8 cellular contexts compared by ENCODE assay signal in the genomic region with DNA sequence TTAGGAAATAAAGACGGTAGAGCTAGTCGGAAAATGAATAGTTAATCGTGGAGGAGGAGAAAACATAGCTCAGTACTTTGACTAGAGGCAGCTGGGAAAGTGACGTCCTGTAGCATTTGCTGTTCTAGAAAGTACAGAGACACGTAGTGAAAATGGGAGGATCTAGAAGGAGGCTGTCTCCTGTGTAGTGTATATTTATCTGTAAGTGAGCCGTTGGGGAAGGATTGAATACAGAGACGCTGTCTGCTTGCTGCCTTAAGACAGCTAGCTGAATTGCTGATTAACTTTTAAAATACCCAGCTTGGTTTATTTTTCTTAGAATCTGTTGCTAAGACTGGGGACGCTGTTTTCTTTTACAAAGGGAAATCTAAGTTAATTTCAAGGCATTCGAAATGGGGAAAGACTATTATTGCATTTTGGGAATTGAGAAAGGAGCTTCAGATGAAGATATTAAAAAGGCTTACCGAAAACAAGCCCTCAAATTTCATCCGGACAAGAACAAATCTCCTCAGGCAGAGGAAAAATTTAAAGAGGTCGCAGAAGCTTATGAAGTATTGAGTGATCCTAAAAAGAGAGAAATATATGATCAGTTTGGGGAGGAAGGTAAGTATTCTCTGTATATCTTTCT. TPM values are rescaled to one million over a fixed set of nuclear protein-coding genes. Genes with fewer than 3 reads are reported as not detected.
DNase-seq lines count a peak whose midpoint lies in the region; ATAC-seq and TF ChIP-seq lines count a peak whose summit lies in the region.

Gene DNAJB4, plus strand, starts transcription at position 221 of the 628 bp plus-strand sequence. Its CDS starts 172 bp downstream, at position 393.

- no peak within 1 kb of the TSS for H4K91ac ChIP-seq in neuronal stem cell (ENCODE audit: low read depth, low read length, poor library complexity)

- H3K4me1 ChIP-seq in CD4-positive, alpha-beta memory T cell (ENCODE audit: insufficient read depth, low read length): peaks cover 31% of the 10 kb centered on the region
- H3K4me1 ChIP-seq in neuronal stem cell (ENCODE audit: control insufficient read depth in 2 of 2, insufficient read depth in 1 of 2, low read depth in 1 of 2, low read length in 2 of 2): peaks cover 0 to 17% of the 10 kb centered on the region in 2 donors
- H3K4me1 ChIP-seq in tibial nerve: peaks cover 0 to 51% (median 11%) of the 10 kb centered on the region in 4 donors

- DNase-seq in CD4-positive, alpha-beta memory T cell: peak; percentile 80 to 90 (median 89)
- peak; percentile 90 for DNase-seq in RPMI8226
- peak; percentile 97 for DNase-seq in globus pallidus (ENCODE audit: low spot score)
- peak; percentile 42 for DNase-seq in neuronal stem cell (ENCODE audit: low spot score)
- peak; percentile 40 to 87 for DNase-seq in tibial nerve (ENCODE audit: low spot score in 2 of 2)

- H2BK15ac ChIP-seq in neuronal stem cell (ENCODE audit: low read length): no peak within 1 kb of the TSS

- H3K23ac ChIP-seq in neuronal stem cell (ENCODE audit: low read depth, low read length, poor library complexity): no peak within 1 kb of the TSS

- CTCF ChIA-PET in CD4-positive, alpha-beta memory T cell (lab: Charles Lee; ENCODE audit: partially characterized antibody): interaction anchor here (0.5 to 4.7 kb wide), 10 partner anchors 10 to 292 kb away, joined by 3 to 38 read pairs (median 4); partner anchors contain the start of gene FUBP1

- peak within 1 kb of the TSS; percentile 78 to 95 (median 90) for H3K4me3 Mint-ChIP-seq in CD4-positive, alpha-beta memory T cell
- H3K4me3 Mint-ChIP-seq in activated naive CD8-positive, alpha-beta T cell: peak within 1 kb of the TSS; percentile 94

- no CpG with 5 or more reads among the region's 12 CpGs for WGBS in neuronal stem cell (ENCODE audit: extremely low coverage in 2 of 2, insufficient read length in 2 of 2, insufficient replicate concordance in 1 of 2), 2 donors
- whole genome bisulfite sequencing in tibial nerve, 2 donors: 1% methylated on average over 12 of the region's 12 CpGs

- peak within 1 kb of the TSS; percentile 72 for H3K27ac ChIP-seq in CD4-positive, alpha-beta memory T cell (ENCODE audit: low read depth, low read length)
- H3K27ac ChIP-seq in neuronal stem cell (replicated peaks; ENCODE audit: low read length) (no peak within 1 kb of the TSS), tibial nerve (peak within 1 kb of the TSS; percentile 86 to 96 (median 91))

- peaks cover 0 to 3% (median 0%) of the 10 kb centered on the region in 8 donors for H3K9me3 Mint-ChIP-seq in CD4-positive, alpha-beta memory T cell
- H3K9me3 Mint-ChIP-seq in activated naive CD8-positive, alpha-beta T cell (ENCODE audit: low read depth): no peaks in the 10 kb centered on the region

- no peak within 1 kb of the TSS for H2AK5ac ChIP-seq in neuronal stem cell (ENCODE audit: low read depth, low read length)

- H4K8ac ChIP-seq in neuronal stem cell (ENCODE audit: low read depth, low read length): no peak within 1 kb of the TSS

- peak within 1 kb of the TSS; percentile 41 for H2AFZ ChIP-seq in neuronal stem cell (ENCODE audit: low read length)

- no peak within 1 kb of the TSS for H3K14ac ChIP-seq in neuronal stem cell (ENCODE audit: low read length)

- H2BK5ac ChIP-seq in neuronal stem cell (ENCODE audit: low read length): no peak within 1 kb of the TSS

- no peaks in the 10 kb centered on the region for H3K27me3 Mint-ChIP-seq in CD4-positive, alpha-beta memory T cell
- H3K27me3 Mint-ChIP-seq in activated naive CD8-positive, alpha-beta T cell: no peaks in the 10 kb centered on the region

- H3K4ac ChIP-seq in neuronal stem cell (ENCODE audit: low read length): no peak within 1 kb of the TSS

- H3K36me3 Mint-ChIP-seq in CD4-positive, alpha-beta memory T cell: peaks cover 0 to 8% of the 10 kb centered on the region in 2 donors
- no peaks in the 10 kb centered on the region for H3K36me3 Mint-ChIP-seq in activated naive CD8-positive, alpha-beta T cell

- no peak within 1 kb of the TSS for H2BK12ac ChIP-seq in neuronal stem cell (ENCODE audit: low read length)

- POLR2A ChIA-PET in CD4-positive, alpha-beta memory T cell (lab: Charles Lee; ENCODE audit: partially characterized antibody): interaction anchor here (0.7 to 6.0 kb wide), 16 partner anchors 9 to 615 kb away, joined by 3 to 247 read pairs (median 4); partner anchors contain the start of genes FUBP1, IFI44L, MIGA1 and USP33

- no peak within 1 kb of the TSS for H2BK120ac ChIP-seq in neuronal stem cell (ENCODE audit: low read depth, low read length)

- peak; percentile 92 to 100 for TF ChIP-seq EP300 in tibial nerve (IDR thresholded peaks at IDR 0.05)

- peak within 1 kb of the TSS; percentile 96 to 99 (median 98) for H3K27ac Mint-ChIP-seq in CD4-positive, alpha-beta memory T cell
- H3K27ac Mint-ChIP-seq in activated naive CD8-positive, alpha-beta T cell: peak within 1 kb of the TSS; percentile 100

- no peaks in the 10 kb centered on the region for H3K79me1 ChIP-seq in neuronal stem cell (ENCODE audit: low read depth, low read length)

- peaks cover 16 to 48% (median 26%) of the 10 kb centered on the region in 4 donors for H3K4me1 Mint-ChIP-seq in CD4-positive, alpha-beta memory T cell
- H3K4me1 Mint-ChIP-seq in activated naive CD8-positive, alpha-beta T cell (ENCODE audit: low read depth): peaks cover 55% of the 10 kb centered on the region

- intact Hi-C loops in CD4-positive, alpha-beta memory T cell (cut with micrococcal nuclease): loop anchor here (1.0 to 2.0 kb wide), 4 partner anchors 26 to 322 kb away; partner anchors contain the start of genes FUBP1, USP33 and ZZZ3

- peak in 2 of 5 experiments; percentile 23 to 27 for TF ChIP-seq CTCF in tibial nerve (IDR thresholded peaks at IDR 0.05)

- H3K4me3 ChIP-seq in CD4-positive, alpha-beta memory T cell (ENCODE audit: low read length in 2 of 2): peak within 1 kb of the TSS; percentile 73 to 85
- H3K4me3 ChIP-seq in neuronal stem cell (ENCODE audit: low read length in 2 of 2): peak within 1 kb of the TSS in 1 of 2 donors; percentile 50
- H3K4me3 ChIP-seq in tibial nerve: peak within 1 kb of the TSS; percentile 49 to 64 (median 54)

- H3K4me2 ChIP-seq in neuronal stem cell (ENCODE audit: insufficient read depth, low read length, poor library complexity, severe bottlenecking): peak within 1 kb of the TSS; percentile 38

- H3K36me3 ChIP-seq in CD4-positive, alpha-beta memory T cell (ENCODE audit: insufficient read depth, low read length): no peaks in the 10 kb centered on the region
- H3K36me3 ChIP-seq in neuronal stem cell (replicated peaks in 1 of 2; ENCODE audit: control insufficient read depth in 2 of 2, insufficient read depth in 2 of 2, low read length in 2 of 2) (no peaks in the 10 kb centered on the region), tibial nerve (no peaks in the 10 kb centered on the region)

- no peaks in the 10 kb centered on the region for H3K9me3 ChIP-seq in CD4-positive, alpha-beta memory T cell (ENCODE audit: control insufficient read depth in 1 of 2, low read length in 2 of 2)
- H3K9me3 ChIP-seq in neuronal stem cell (replicated peaks in 1 of 2; ENCODE audit: control insufficient read depth in 2 of 2, insufficient read depth in 1 of 2, low read depth in 1 of 2, low read length in 2 of 2) (no peaks in the 10 kb centered on the region), tibial nerve (no peaks in the 10 kb centered on the region)

- H3K9ac ChIP-seq in neuronal stem cell (ENCODE audit: low read depth, low read length, poor library complexity): no peak within 1 kb of the TSS

- TF ChIP-seq POLR2A in tibial nerve (IDR thresholded peaks at IDR 0.05): peak; percentile 95 to 98

- ATAC-seq in GM19455 (IDR thresholded peaks at IDR 0.05; ENCODE audit: unreplicated experiment) (peak; percentile 98), HG03575 (IDR thresholded peaks at IDR 0.05; ENCODE audit: extremely low read depth, insufficient number of reproducible peaks, low FRiP score, unreplicated experiment) (peak; percentile 99)

- no peak within 1 kb of the TSS for H3K18ac ChIP-seq in neuronal stem cell (ENCODE audit: low read length)

- no peaks in the 10 kb centered on the region for H3K27me3 ChIP-seq in CD4-positive, alpha-beta memory T cell (ENCODE audit: insufficient read depth, low read length)
- no peaks in the 10 kb centered on the region for H3K27me3 ChIP-seq in neuronal stem cell (ENCODE audit: control insufficient read depth in 3 of 3, insufficient read depth in 3 of 3, low read depth in 1 of 3, low read length in 3 of 3)
- no peaks in the 10 kb centered on the region for H3K27me3 ChIP-seq in tibial nerve

RNA-seq across cellular contexts. Expression of gene DNAJB4, which starts in this region (rescaled TPM):
- total RNA-seq in CD4-positive, alpha-beta memory T cell: 10 to 100 TPM; 15.5 to 18.3 TPM
- 1 to 10 TPM; 8.7 to 9.8 TPM for polyA plus RNA-seq in CD4-positive, alpha-beta memory T cell
- polyA plus RNA-seq in neuronal stem cell (2013, experiment 1 of 2): 40.1 TPM
- polyA plus RNA-seq in neuronal stem cell (2013, experiment 2 of 2): 40.2 TPM
- total RNA-seq in tibial nerve: 10 to 100 TPM; 33.9 to 38.0 (median 35.6) TPM

Comparison
In these comparisons a context has a peak if more than half of its experiments do, and no peak if none do; other contexts are left out.
1. DNase-seq: peak in every context shown above with its lines; median percentile 97 in globus pallidus; 90 in RPMI8226; 89 in CD4-positive, alpha-beta memory T cell; 64 in tibial nerve; 42 in neuronal stem cell.